ENCODE assay signal across 2 cellular contexts in the genomic region with DNA sequence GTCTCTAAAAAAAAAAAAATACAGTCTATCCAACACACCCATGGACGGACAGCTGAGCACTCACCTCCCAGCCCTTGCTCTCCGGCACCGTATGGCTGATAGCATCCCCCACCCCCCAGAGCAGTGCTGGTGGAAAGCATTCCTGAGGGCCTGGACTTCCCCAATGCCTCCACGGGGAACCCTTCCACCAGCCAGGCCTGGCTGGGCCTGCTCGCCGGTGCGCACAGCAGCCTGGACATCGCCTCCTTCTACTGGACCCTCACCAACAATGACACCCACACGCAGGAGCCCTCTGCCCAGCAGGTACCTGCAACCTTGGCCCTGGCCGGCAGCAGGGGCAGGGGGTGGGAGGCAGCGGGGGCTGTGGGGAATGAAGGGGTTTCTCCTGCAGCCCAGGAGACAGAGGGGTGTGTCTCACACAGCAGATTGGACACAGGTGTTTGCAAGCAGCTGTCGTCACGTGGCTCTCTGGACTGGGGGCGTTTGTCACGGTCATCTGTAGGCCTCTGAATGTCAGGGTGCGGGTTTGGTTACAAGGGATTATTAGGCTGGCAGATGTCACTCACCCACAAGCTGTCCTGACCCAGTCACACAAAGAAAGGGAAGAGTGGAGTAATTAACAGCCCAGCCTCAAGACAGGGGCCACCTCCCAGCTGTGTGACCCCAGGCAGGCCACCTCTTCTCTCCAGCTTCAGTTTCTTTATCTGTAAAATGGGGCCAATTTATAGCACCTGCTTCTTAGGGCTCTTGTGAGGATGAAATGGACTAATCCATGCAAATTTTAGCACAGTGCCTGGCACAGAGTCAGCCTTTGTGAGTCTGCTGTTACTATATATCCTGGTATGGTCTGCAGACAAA.
TF ChIP-seq lines count a peak whose summit lies in the region.

No MANE protein-coding gene starts in this region.

TF ChIP-seq in A549, 52 proteins besides CTCF, POLR2A, EP300 and RAD21:
- TF ChIP-seq KDM1A (IDR thresholded peaks at IDR 0.05; ENCODE audit: low read depth) (0 out of 2 replicates have a peak, but pooled peaks have one; percentile 19), CBX2 (IDR thresholded peaks at IDR 0.05; ENCODE audit: borderline replicate concordance, low read depth) (no peak)

TF ChIP-seq in HEK293, 187 proteins besides CTCF, POLR2A, EP300 and RAD21:
- no peak for TF ChIP-seq ZNF610 (tag by site-specific recombination; IDR thresholded peaks at IDR 0.05; ENCODE audit: borderline replicate concordance)
- peak; percentile 11; the same call in 1 of the 2 replicates for TF ChIP-seq ZFHX2 (tag by site-specific recombination; conservative IDR thresholded peaks at IDR 0.05)
- peak; percentile 15; the same call in 1 of the 2 replicates for TF ChIP-seq EGR2 (tag by site-specific recombination; IDR thresholded peaks at IDR 0.05; ENCODE audit: low read depth)
